In the genomic region with DNA sequence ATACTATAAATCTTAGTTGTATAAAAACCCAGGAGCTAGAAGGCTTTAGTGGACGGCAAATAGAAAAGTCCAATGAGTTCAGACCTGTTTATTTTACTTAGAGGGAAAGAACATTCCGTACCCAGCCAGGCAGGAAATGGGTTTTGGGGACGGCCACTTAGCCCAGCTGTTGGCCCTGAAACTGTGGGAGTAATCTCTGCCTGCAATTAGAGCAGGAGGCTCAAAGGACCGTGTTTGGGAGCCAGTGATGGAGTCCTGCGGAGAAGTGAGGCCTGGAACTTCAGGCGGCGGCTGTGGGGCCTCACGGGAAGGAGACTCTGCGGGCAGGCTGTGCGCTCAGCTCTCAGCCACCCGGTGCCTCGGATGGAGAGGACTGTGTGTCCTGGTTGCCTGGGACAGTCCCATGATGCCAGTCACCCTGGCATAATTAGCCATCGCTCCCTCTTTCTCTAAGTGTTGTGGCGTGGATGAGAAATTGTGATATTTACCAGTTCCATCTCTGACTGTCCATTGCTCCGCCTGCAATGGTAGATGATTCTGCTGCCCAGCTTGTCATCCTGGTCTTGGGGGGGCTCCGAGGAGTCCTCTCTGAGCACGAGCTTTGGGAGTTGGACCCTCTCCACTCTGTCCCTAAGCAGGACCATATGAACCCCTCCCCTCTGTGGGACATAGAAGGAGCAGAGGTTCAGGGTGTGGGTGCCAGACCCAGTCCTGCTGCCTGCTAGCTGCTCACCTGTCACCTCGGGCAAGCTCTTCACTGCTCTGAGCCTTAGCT, we compare ENCODE assay signal across 2 cellular contexts.
TF ChIP-seq lines count a peak whose summit lies in the region.

No MANE protein-coding gene starts in this region.

TF ChIP-seq in liver, 16 proteins besides CTCF, POLR2A, EP300 and RAD21 (continued from another document):
- TF ChIP-seq GABPA (IDR thresholded peaks at IDR 0.05 in 1 of 2, conservative IDR thresholded peaks at IDR 0.05 in 1 of 2), result no peak
- no peak for TF ChIP-seq JUND (IDR thresholded peaks at IDR 0.05)
- TF ChIP-seq TAF1 (conservative IDR thresholded peaks at IDR 0.05), result no peak

TF ChIP-seq in HepG2, 621 proteins besides CTCF, POLR2A, EP300 and RAD21 (continued from another document):
- TF ChIP-seq, protein P1, sequence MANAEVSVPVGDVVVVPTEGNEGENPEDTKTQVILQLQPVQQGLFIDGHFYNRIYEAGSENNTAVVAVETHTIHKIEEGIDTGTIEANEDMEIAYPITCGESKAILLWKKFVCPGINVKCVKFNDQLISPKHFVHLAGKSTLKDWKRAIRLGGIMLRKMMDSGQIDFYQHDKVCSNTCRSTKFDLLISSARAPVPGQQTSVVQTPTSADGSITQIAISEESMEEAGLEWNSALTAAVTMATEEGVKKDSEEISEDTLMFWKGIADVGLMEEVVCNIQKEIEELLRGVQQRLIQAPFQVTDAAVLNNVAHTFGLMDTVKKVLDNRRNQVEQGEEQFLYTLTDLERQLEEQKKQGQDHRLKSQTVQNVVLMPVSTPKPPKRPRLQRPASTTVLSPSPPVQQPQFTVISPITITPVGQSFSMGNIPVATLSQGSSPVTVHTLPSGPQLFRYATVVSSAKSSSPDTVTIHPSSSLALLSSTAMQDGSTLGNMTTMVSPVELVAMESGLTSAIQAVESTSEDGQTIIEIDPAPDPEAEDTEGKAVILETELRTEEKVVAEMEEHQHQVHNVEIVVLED (CRISPR knock-in tag; IDR thresholded peaks at IDR 0.05; ENCODE audit: borderline replicate concordance), result no peak
- TF ChIP-seq ETV5 (CRISPR knock-in tag; IDR thresholded peaks at IDR 0.05; ENCODE audit: borderline replicate concordance) (no peak), ZC3H13 (CRISPR knock-in tag; IDR thresholded peaks at IDR 0.05) (no peak)
